Comparison of ENCODE assay signal across 2 cellular contexts in the genomic region with DNA sequence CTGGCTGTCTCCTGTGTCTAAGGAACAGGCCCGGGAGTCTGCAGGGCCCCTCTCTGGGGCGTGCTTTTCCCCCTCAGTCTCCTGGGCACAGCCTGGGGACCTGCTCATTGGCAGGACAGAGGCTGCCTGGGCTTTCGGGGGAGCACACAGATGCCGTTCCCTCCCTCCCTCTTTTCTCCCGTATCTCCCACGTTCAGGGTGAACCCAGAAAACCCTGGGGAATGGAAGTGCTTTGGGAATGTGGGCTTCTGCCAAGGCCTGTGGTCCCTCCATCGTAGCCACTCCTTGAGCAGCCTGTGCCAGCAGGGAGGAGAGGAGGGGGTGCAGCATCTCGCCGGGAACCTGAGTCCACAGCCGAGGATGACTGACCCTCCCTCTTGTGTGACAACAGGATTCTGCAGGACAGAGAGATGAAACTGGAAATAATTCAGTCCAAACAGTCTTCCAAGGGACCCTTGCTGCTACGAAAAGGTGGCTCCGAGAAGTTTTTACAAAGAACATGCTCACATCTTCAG.
TF ChIP-seq lines count a peak whose summit lies in the region.

No MANE protein-coding gene starts in this region.

TF ChIP-seq in IMR-90, 13 proteins besides CTCF, POLR2A, EP300 and RAD21:
- TF ChIP-seq RFX5 (IDR thresholded peaks at IDR 0.05; ENCODE audit: low read depth, low read length) = no peak
- no peak for TF ChIP-seq FOS (IDR thresholded peaks at IDR 0.05; ENCODE audit: low read depth, low read length)
- TF ChIP-seq, protein P1, sequence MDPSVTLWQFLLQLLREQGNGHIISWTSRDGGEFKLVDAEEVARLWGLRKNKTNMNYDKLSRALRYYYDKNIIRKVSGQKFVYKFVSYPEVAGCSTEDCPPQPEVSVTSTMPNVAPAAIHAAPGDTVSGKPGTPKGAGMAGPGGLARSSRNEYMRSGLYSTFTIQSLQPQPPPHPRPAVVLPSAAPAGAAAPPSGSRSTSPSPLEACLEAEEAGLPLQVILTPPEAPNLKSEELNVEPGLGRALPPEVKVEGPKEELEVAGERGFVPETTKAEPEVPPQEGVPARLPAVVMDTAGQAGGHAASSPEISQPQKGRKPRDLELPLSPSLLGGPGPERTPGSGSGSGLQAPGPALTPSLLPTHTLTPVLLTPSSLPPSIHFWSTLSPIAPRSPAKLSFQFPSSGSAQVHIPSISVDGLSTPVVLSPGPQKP (IDR thresholded peaks at IDR 0.05; ENCODE audit: borderline replicate concordance, low read depth, low read length) = no peak
- TF ChIP-seq SMC3 (IDR thresholded peaks at IDR 0.05; ENCODE audit: low read depth, low read length) = no peak
- TF ChIP-seq MAZ (IDR thresholded peaks at IDR 0.05; ENCODE audit: borderline replicate concordance, low read depth, low read length) = no peak
- TF ChIP-seq CEBPB (IDR thresholded peaks at IDR 0.05; ENCODE audit: low read depth, low read length) = no peak
- TF ChIP-seq MXI1 (IDR thresholded peaks at IDR 0.05; ENCODE audit: borderline replicate concordance, low read depth, low read length) = no peak
- no peak for TF ChIP-seq RCOR1 (IDR thresholded peaks at IDR 0.05; ENCODE audit: insufficient replicate concordance, low read length)
- TF ChIP-seq BHLHE40 (IDR thresholded peaks at IDR 0.05; ENCODE audit: low read depth, low read length) = no peak
- TF ChIP-seq MAFK (IDR thresholded peaks at IDR 0.05; ENCODE audit: low read depth, low read length) = no peak
- TF ChIP-seq, protein P2, sequence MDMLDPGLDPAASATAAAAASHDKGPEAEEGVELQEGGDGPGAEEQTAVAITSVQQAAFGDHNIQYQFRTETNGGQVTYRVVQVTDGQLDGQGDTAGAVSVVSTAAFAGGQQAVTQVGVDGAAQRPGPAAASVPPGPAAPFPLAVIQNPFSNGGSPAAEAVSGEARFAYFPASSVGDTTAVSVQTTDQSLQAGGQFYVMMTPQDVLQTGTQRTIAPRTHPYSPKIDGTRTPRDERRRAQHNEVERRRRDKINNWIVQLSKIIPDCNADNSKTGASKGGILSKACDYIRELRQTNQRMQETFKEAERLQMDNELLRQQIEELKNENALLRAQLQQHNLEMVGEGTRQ (IDR thresholded peaks at IDR 0.05; ENCODE audit: low read depth, low read length) = no peak

TF ChIP-seq in SK-N-SH, 30 proteins besides CTCF, POLR2A, EP300 and RAD21:
- TF ChIP-seq IRF3 (IDR thresholded peaks at IDR 0.05; ENCODE audit: low read depth, low read length) (no peak), SMC3 (IDR thresholded peaks at IDR 0.05; ENCODE audit: low read depth, low read length) (no peak), SIN3A (IDR thresholded peaks at IDR 0.05; ENCODE audit: borderline replicate concordance, low read depth, low read length) (no peak), TEAD4 (IDR thresholded peaks at IDR 0.05; ENCODE audit: borderline replicate concordance, insufficient read depth) (no peak), JUND (IDR thresholded peaks at IDR 0.05) (no peak), GABPA (IDR thresholded peaks at IDR 0.05; ENCODE audit: low read depth) (no peak), GATA2 (CRISPR knock-in tag; IDR thresholded peaks at IDR 0.05) (no peak), RCOR1 (IDR thresholded peaks at IDR 0.05; ENCODE audit: low read length) (no peak), MEF2A (IDR thresholded peaks at IDR 0.05; ENCODE audit: borderline replicate concordance, low read depth) (no peak), ZBTB33 (IDR thresholded peaks at IDR 0.05; ENCODE audit: borderline replicate concordance, low read depth) (no peak), RXRA (IDR thresholded peaks at IDR 0.05; ENCODE audit: borderline replicate concordance, low read depth) (no peak)
- TF ChIP-seq, protein P3, sequence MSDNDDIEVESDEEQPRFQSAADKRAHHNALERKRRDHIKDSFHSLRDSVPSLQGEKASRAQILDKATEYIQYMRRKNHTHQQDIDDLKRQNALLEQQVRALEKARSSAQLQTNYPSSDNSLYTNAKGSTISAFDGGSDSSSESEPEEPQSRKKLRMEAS (IDR thresholded peaks at IDR 0.05; ENCODE audit: low read depth) = no peak
